Comparison of ENCODE assay signal across 1 cellular context in genomic region chr17:42676424-42677011, GRCh38.
TF ChIP-seq lines count a peak whose summit lies in the region.

TSS of gene PLEKHH3 (minus strand) at chr17:42676994. CDS start at chr17:42676563, 431 bp downstream.

TF ChIP-seq in GM12878, 131 proteins besides CTCF, POLR2A, EP300 and RAD21 (continued from another document and continues in another):
- TF ChIP-seq, protein P1, sequence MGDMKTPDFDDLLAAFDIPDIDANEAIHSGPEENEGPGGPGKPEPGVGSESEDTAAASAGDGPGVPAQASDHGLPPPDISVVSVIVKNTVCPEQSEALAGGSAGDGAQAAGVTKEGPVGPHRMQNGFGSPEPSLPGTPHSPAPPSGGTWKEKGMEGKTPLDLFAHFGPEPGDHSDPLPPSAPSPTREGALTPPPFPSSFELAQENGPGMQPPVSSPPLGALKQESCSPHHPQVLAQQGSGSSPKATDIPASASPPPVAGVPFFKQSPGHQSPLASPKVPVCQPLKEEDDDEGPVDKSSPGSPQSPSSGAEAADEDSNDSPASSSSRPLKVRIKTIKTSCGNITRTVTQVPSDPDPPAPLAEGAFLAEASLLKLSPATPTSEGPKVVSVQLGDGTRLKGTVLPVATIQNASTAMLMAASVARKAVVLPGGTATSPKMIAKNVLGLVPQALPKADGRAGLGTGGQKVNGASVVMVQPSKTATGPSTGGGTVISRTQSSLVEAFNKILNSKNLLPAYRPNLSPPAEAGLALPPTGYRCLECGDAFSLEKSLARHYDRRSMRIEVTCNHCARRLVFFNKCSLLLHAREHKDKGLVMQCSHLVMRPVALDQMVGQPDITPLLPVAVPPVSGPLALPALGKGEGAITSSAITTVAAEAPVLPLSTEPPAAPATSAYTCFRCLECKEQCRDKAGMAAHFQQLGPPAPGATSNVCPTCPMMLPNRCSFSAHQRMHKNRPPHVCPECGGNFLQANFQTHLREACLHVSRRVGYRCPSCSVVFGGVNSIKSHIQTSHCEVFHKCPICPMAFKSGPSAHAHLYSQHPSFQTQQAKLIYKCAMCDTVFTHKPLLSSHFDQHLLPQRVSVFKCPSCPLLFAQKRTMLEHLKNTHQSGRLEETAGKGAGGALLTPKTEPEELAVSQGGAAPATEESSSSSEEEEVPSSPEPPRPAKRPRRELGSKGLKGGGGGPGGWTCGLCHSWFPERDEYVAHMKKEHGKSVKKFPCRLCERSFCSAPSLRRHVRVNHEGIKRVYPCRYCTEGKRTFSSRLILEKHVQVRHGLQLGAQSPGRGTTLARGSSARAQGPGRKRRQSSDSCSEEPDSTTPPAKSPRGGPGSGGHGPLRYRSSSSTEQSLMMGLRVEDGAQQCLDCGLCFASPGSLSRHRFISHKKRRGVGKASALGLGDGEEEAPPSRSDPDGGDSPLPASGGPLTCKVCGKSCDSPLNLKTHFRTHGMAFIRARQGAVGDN (IDR thresholded peaks at IDR 0.05), result no peak
- TF ChIP-seq BHLHE40 (IDR thresholded peaks at IDR 0.05; ENCODE audit: borderline replicate concordance in 1 of 2, low read depth in 2 of 2, low read length in 1 of 2), result no peak
- TF ChIP-seq, protein P2, sequence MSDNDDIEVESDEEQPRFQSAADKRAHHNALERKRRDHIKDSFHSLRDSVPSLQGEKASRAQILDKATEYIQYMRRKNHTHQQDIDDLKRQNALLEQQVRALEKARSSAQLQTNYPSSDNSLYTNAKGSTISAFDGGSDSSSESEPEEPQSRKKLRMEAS (IDR thresholded peaks at IDR 0.05; ENCODE audit: low read depth, low read length), result no peak
- no peak for TF ChIP-seq CUX1 (IDR thresholded peaks at IDR 0.05; ENCODE audit: insufficient replicate concordance, low read depth, low read length)
- no peak; the same call in 1 of the 2 replicates for TF ChIP-seq POLR2AphosphoS5 (IDR thresholded peaks at IDR 0.05; ENCODE audit: low read length)
- no peak for TF ChIP-seq SPI1 (IDR thresholded peaks at IDR 0.05; ENCODE audit: borderline replicate concordance, insufficient read depth, low read depth, low read length)
- TF ChIP-seq RB1 (IDR thresholded peaks at IDR 0.05; ENCODE audit: borderline replicate concordance), result no peak
- no peak for TF ChIP-seq ZNF217 (IDR thresholded peaks at IDR 0.05)
- no peak for TF ChIP-seq ZNF592 (IDR thresholded peaks at IDR 0.05)
- TF ChIP-seq SP1 (IDR thresholded peaks at IDR 0.05; ENCODE audit: low read depth, low read length), result no peak
- no peak for TF ChIP-seq CBFB (IDR thresholded peaks at IDR 0.05; ENCODE audit: low read depth)
- TF ChIP-seq, protein P3, sequence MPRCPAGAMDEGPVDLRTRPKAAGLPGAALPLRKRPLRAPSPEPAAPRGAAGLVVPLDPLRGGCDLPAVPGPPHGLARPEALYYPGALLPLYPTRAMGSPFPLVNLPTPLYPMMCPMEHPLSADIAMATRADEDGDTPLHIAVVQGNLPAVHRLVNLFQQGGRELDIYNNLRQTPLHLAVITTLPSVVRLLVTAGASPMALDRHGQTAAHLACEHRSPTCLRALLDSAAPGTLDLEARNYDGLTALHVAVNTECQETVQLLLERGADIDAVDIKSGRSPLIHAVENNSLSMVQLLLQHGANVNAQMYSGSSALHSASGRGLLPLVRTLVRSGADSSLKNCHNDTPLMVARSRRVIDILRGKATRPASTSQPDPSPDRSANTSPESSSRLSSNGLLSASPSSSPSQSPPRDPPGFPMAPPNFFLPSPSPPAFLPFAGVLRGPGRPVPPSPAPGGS (IDR thresholded peaks at IDR 0.05; ENCODE audit: borderline replicate concordance, insufficient read depth, low read depth, low read length, poor library complexity, severe bottlenecking), result no peak
- TF ChIP-seq HDGF (IDR thresholded peaks at IDR 0.05), result 0 out of 2 replicates have a peak, but pooled peaks have one; percentile 34
- no peak for TF ChIP-seq CBX5 (IDR thresholded peaks at IDR 0.05; ENCODE audit: low read depth)
- no peak for TF ChIP-seq SREBF1 (IDR thresholded peaks at IDR 0.05; ENCODE audit: low read length)
- TF ChIP-seq JUNB (IDR thresholded peaks at IDR 0.05), result no peak
- no peak for TF ChIP-seq YBX1 (IDR thresholded peaks at IDR 0.05)
- no peak for TF ChIP-seq ATF7 (IDR thresholded peaks at IDR 0.05; ENCODE audit: low read depth)
- no peak for TF ChIP-seq STAT3 (IDR thresholded peaks at IDR 0.05; ENCODE audit: low read depth, low read length)
- no peak for TF ChIP-seq RBBP5 (conservative IDR thresholded peaks at IDR 0.05)
- no peak for TF ChIP-seq TCF7 (IDR thresholded peaks at IDR 0.05; ENCODE audit: borderline replicate concordance)
- no peak for TF ChIP-seq SMAD5 (IDR thresholded peaks at IDR 0.05; ENCODE audit: low read depth)
- no peak for TF ChIP-seq PKNOX1 (IDR thresholded peaks at IDR 0.05)
- TF ChIP-seq, protein P4, sequence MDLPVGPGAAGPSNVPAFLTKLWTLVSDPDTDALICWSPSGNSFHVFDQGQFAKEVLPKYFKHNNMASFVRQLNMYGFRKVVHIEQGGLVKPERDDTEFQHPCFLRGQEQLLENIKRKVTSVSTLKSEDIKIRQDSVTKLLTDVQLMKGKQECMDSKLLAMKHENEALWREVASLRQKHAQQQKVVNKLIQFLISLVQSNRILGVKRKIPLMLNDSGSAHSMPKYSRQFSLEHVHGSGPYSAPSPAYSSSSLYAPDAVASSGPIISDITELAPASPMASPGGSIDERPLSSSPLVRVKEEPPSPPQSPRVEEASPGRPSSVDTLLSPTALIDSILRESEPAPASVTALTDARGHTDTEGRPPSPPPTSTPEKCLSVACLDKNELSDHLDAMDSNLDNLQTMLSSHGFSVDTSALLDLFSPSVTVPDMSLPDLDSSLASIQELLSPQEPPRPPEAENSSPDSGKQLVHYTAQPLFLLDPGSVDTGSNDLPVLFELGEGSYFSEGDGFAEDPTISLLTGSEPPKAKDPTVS (IDR thresholded peaks at IDR 0.05; ENCODE audit: low read depth, low read length), result no peak
- 0 out of 2 replicates have a peak, but pooled peaks have one; percentile 9 for TF ChIP-seq TARDBP (IDR thresholded peaks at IDR 0.05; ENCODE audit: borderline replicate concordance)
- TF ChIP-seq MEF2A (IDR thresholded peaks at IDR 0.05; ENCODE audit: insufficient read depth, low read depth, low read length), result no peak
- no peak for TF ChIP-seq BCLAF1 (IDR thresholded peaks at IDR 0.05)
- TF ChIP-seq, protein P5, sequence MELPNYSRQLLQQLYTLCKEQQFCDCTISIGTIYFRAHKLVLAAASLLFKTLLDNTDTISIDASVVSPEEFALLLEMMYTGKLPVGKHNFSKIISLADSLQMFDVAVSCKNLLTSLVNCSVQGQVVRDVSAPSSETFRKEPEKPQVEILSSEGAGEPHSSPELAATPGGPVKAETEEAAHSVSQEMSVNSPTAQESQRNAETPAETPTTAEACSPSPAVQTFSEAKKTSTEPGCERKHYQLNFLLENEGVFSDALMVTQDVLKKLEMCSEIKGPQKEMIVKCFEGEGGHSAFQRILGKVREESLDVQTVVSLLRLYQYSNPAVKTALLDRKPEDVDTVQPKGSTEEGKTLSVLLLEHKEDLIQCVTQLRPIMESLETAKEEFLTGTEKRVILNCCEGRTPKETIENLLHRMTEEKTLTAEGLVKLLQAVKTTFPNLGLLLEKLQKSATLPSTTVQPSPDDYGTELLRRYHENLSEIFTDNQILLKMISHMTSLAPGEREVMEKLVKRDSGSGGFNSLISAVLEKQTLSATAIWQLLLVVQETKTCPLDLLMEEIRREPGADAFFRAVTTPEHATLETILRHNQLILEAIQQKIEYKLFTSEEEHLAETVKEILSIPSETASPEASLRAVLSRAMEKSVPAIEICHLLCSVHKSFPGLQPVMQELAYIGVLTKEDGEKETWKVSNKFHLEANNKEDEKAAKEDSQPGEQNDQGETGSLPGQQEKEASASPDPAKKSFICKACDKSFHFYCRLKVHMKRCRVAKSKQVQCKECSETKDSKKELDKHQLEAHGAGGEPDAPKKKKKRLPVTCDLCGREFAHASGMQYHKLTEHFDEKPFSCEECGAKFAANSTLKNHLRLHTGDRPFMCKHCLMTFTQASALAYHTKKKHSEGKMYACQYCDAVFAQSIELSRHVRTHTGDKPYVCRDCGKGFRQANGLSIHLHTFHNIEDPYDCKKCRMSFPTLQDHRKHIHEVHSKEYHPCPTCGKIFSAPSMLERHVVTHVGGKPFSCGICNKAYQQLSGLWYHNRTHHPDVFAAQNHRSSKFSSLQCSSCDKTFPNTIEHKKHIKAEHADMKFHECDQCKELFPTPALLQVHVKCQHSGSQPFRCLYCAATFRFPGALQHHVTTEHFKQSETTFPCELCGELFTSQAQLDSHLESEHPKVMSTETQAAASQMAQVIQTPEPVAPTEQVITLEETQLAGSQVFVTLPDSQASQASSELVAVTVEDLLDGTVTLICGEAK (IDR thresholded peaks at IDR 0.05; ENCODE audit: borderline replicate concordance), result no peak
- TF ChIP-seq SIN3A (IDR thresholded peaks at IDR 0.05; ENCODE audit: low read depth, low read length), result no peak
